ENCODE assay signal across 8 cellular contexts in the genomic region with DNA sequence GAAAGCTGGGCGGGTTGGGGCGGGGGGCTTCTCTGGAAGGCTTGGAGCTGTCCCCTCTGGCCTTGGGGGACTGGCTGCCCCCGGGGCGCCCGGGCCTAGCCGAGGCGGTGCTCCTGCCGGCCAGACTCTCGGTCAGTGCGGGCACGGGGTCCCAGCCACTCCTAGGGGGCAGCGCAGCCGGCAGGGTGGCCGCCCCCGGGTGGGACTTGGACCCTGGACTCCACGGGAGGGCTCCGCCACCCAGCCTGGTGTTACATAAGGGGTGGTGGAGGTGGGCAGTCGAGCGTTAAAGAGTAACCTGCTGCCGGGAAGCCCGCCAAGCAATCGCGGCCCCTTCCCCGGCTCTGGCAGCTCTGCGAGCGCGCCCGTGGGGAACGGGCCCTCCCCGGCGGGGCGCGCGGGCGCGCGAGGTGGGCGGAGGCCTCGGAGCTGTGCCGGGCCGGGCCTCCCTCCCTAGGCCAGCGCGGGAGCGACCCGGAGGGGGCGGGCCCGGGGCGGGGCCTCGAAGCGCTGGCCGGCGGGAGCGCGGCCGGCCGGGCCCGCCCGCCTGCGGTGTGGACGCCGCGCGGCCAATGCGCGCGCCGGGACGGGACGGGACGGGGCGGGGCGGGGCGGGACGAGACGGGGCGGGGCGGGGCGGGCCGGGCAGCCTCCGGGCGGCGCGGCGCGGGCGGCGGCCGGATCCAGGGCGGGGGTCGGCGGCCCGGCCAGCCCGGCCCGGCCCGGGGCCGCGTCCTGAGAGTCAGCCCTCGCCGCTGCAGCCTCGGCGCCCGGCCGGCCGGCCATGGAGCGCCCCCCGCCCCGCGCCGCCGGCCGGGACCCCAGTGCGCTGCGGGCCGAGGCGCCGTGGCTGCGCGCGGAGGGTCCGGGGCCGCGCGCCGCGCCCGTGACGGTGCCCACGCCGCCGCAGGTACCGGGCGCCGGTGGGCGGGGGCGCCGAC. TPM values are rescaled to one million over a fixed set of nuclear protein-coding genes. Genes with fewer than 3 reads are reported as not detected.
DNase-seq lines count a peak whose midpoint lies in the region; ATAC-seq lines count a peak whose summit lies in the region.

A gene with protein sequence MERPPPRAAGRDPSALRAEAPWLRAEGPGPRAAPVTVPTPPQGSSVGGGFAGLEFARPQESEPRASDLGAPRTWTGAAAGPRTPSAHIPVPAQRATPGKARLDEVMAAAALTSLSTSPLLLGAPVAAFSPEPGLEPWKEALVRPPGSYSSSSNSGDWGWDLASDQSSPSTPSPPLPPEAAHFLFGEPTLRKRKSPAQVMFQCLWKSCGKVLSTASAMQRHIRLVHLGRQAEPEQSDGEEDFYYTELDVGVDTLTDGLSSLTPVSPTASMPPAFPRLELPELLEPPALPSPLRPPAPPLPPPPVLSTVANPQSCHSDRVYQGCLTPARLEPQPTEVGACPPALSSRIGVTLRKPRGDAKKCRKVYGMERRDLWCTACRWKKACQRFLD (plus strand): TSS at position 648 of the 941 bp plus-strand sequence. CDS start 137 bp downstream, at position 785.

- peaks cover 5% of the 10 kb centered on the region; the same call in 1 of the 2 replicates for H3K36me3 ChIP-seq in iPS DF 6.9 (ENCODE audit: control insufficient read depth, insufficient read depth, low read length)

- peaks cover 6% of the 10 kb centered on the region for H3K4me1 ChIP-seq in iPS DF 6.9 (ENCODE audit: control insufficient read depth, insufficient read depth, low read length)

- H3K4me3 ChIP-seq in iPS DF 6.9 (ENCODE audit: low read length): peak within 1 kb of the TSS; percentile 36; the same call in 1 of the 2 replicates

- no CpG with 5 or more reads among the region's 136 CpGs for WGBS in iPS DF 6.9 (ENCODE audit: insufficient coverage, insufficient read length)

- no peak within 1 kb of the TSS for H3K27ac ChIP-seq in iPS DF 6.9 (ENCODE audit: low read length)

- in situ Hi-C loops in T47D (cut with HindIII; ENCODE audit: low pct_unique_long_range_greater_than_20kb, low sequenced_read_pairs): no loop called here

- DNase-seq in EH (ENCODE audit: low read depth) (peak; percentile 79), H4 (ENCODE audit: low spot score) (no peak), NCI-H1092 (lab: John Stamatoyannopoulos, UW) (peak; percentile 51), T-helper 22 cell (ENCODE audit: low read depth) (peak; percentile 56), T47D (ENCODE audit: low read depth in 1 of 2, low spot score in 1 of 2) (peak; percentile 93 to 99), iPS DF 6.9 (ENCODE audit: low read depth, low spot score) (no peak), renal cortical epithelial cell (ENCODE audit: low read depth) (peak; percentile 33)

- ATAC-seq in GM18858 (IDR thresholded peaks at IDR 0.05; ENCODE audit: unreplicated experiment): no peak

- H3K27me3 ChIP-seq in iPS DF 6.9 (ENCODE audit: control insufficient read depth, insufficient read depth, low read length): no peaks in the 10 kb centered on the region

- H3K9me3 ChIP-seq in iPS DF 6.9 (ENCODE audit: control insufficient read depth, insufficient read depth, low read length): no peaks in the 10 kb centered on the region

RNA-seq across cellular contexts. Expression of the gene that starts here (rescaled TPM):
- total RNA-seq in H4 (2014; rRNA removed; shearing (Covaris generic)): 12.9 and 18.8 TPM in 2 replicates
- 14.9 and 31.5 TPM in 2 replicates for total RNA-seq in renal cortical epithelial cell

Comparison
In these comparisons a context has a peak if more than half of its experiments do, and no peak if none do; other contexts are left out.
1. DNase-seq: peak in EH (single experiment), NCI-H1092 (single experiment), T-helper 22 cell (single experiment), T47D (2 of 2) and renal cortical epithelial cell (single experiment); none in H4 (single experiment) and iPS DF 6.9 (single experiment).